ENCODE assay signal across 8 cellular contexts in genomic region chr2:241315879-241316700, GRCh38. TPM values are rescaled to one million over a fixed set of nuclear protein-coding genes. Genes with fewer than 3 reads are reported as not detected.
A peak's percentile ranks its signal among the peaks of the same experiment; 100 is the strongest.
DNase-seq lines count a peak whose midpoint lies in the region; ATAC-seq and TF ChIP-seq lines count a peak whose summit lies in the region.

SEPTIN2 (plus strand) TSS chr2:241315925; CDS start chr2:241324233, 8,308 bp downstream.

- H2AFZ ChIP-seq in OCI-LY1 (ENCODE audit: low read length) = no peak within 1 kb of the TSS

- TF ChIP-seq CTCF in AG04449 (IDR thresholded peaks at IDR 0.05; ENCODE audit: insufficient read depth, low read length, missing control alignments) (no peak), OCI-LY1 (IDR thresholded peaks at IDR 0.05; ENCODE audit: low read length) (no peak), foreskin fibroblast (IDR thresholded peaks at IDR 0.05; ENCODE audit: low read depth, low read length) (no peak), omental fat pad (IDR thresholded peaks at IDR 0.05) (no peak), upper lobe of left lung (IDR thresholded peaks at IDR 0.05) (no peak)

- H3K9me3 ChIP-seq in OCI-LY1 (ENCODE audit: low read length) = no peaks in the 10 kb centered on the region
- H3K9me3 ChIP-seq in upper lobe of left lung = no peaks in the 10 kb centered on the region

- H3K79me2 ChIP-seq in OCI-LY1 (ENCODE audit: insufficient read depth, low read length) = peaks cover 53% of the 10 kb centered on the region

- H3K4me2 ChIP-seq in OCI-LY1 (ENCODE audit: low read length) = peak within 1 kb of the TSS; percentile 89

- H3K27me3 ChIP-seq in OCI-LY1 (ENCODE audit: insufficient read depth, low read length) = no peaks in the 10 kb centered on the region
- H3K27me3 ChIP-seq in upper lobe of left lung = no peaks in the 10 kb centered on the region

- H3K36me3 ChIP-seq in OCI-LY1 (ENCODE audit: insufficient read depth, low read length) = peaks cover 26% of the 10 kb centered on the region; the same call in 1 of the 2 replicates
- peaks cover 0 to 5% (median 0%) of the 10 kb centered on the region in 4 donors for H3K36me3 ChIP-seq in upper lobe of left lung

- peaks cover 64% of the 10 kb centered on the region for H3K4me1 ChIP-seq in OCI-LY1 (ENCODE audit: insufficient read depth, low read length, severe bottlenecking)
- H3K4me1 ChIP-seq in upper lobe of left lung = peaks cover 53 to 64% (median 53%) of the 10 kb centered on the region in 4 donors

- no peaks in the 10 kb centered on the region for H3F3A ChIP-seq in OCI-LY1 (ENCODE audit: insufficient read depth, low read length)

- peak within 1 kb of the TSS; percentile 90 for H3K27ac ChIP-seq in OCI-LY1 (ENCODE audit: low read depth, low read length, poor library complexity, severe bottlenecking)
- peak within 1 kb of the TSS; percentile 99 to 100 (median 100) for H3K27ac ChIP-seq in upper lobe of left lung

- WGBS in upper lobe of left lung, 2 donors = 0% methylated on average over 8 to 35 of the region's 76 CpGs

- no peaks in the 10 kb centered on the region for H4K20me1 ChIP-seq in OCI-LY1 (ENCODE audit: insufficient read depth, low read length)

- no peaks in the 10 kb centered on the region for H3K27me3 Mint-ChIP-seq in activated T-helper 17 cell treated with anti-CD3 and anti-CD28 coated beads, Interleukin-2, amount 50 U/mL, for 72 hours

- H3K4me3 Mint-ChIP-seq in activated T-helper 17 cell treated with anti-CD3 and anti-CD28 coated beads, Interleukin-2, amount 50 U/mL, for 72 hours = peak within 1 kb of the TSS; percentile 94

- H3K27ac Mint-ChIP-seq in activated T-helper 17 cell treated with anti-CD3 and anti-CD28 coated beads, Interleukin-2, amount 50 U/mL, for 72 hours = peak within 1 kb of the TSS; percentile 100

- no peaks in the 10 kb centered on the region for H3K9me2 ChIP-seq in OCI-LY1 (ENCODE audit: low read depth, low read length)

- no peak for TF ChIP-seq EP300 in upper lobe of left lung (IDR thresholded peaks at IDR 0.05)

- POLR2A ChIA-PET in AG04449 (lab: Yijun Ruan, JAX) = interaction anchor here (1.0 to 1.5 kb wide), 5 partner anchors 15 to 91 kb away, joined by 3 to 6 read pairs (median 4); no protein-coding TSS in a partner anchor

- no peaks in the 10 kb centered on the region for H3K9me3 Mint-ChIP-seq in activated T-helper 17 cell treated with anti-CD3 and anti-CD28 coated beads, Interleukin-2, amount 50 U/mL, for 72 hours

- peaks cover 53% of the 10 kb centered on the region for H3K4me1 Mint-ChIP-seq in activated T-helper 17 cell treated with anti-CD3 and anti-CD28 coated beads, Interleukin-2, amount 50 U/mL, for 72 hours

- CTCF ChIA-PET in AG04449 (lab: Yijun Ruan, JAX) = interaction anchor here (1.0 to 3.8 kb wide), 9 partner anchors 8 to 75 kb away, joined by 3 to 23 read pairs (median 4); no protein-coding TSS in a partner anchor

- H3K36me3 Mint-ChIP-seq in activated T-helper 17 cell treated with anti-CD3 and anti-CD28 coated beads, Interleukin-2, amount 50 U/mL, for 72 hours (ENCODE audit: low read depth) = peaks cover 76% of the 10 kb centered on the region

- H3K4me3 ChIP-seq in AG04449 (ENCODE audit: low read depth, low read length) = peak within 1 kb of the TSS; percentile 96
- H3K4me3 ChIP-seq in OCI-LY1 (ENCODE audit: low read depth, low read length, poor library complexity, severe bottlenecking) = peak within 1 kb of the TSS; percentile 86
- H3K4me3 ChIP-seq in foreskin fibroblast (ENCODE audit: low read depth in 1 of 2, low read length in 2 of 2) = peak within 1 kb of the TSS; percentile 77 to 89
- H3K4me3 ChIP-seq in upper lobe of left lung = peak within 1 kb of the TSS; percentile 76 to 96 (median 88)

- TF ChIP-seq POLR2A in upper lobe of left lung (IDR thresholded peaks at IDR 0.05) = peak; percentile 51 to 81 (median 75)

- peak within 1 kb of the TSS; percentile 97 for H3K9ac ChIP-seq in OCI-LY1 (ENCODE audit: low read length)

- no peak for DNase-seq in AG04449 (ENCODE audit: low read depth, low spot score)
- peak in 1 of 2 donors; percentile 30 for DNase-seq in foreskin fibroblast
- peak; percentile 37 for DNase-seq in omental fat pad (ENCODE audit: low spot score)
- DNase-seq in upper lobe of left lung = peak in 1 of 2 donors; percentile 72

- peak; percentile 37 for ATAC-seq in GM18868 (IDR thresholded peaks at IDR 0.05; ENCODE audit: unreplicated experiment)
- peak; percentile 44 for ATAC-seq in HG03097 (IDR thresholded peaks at IDR 0.05; ENCODE audit: low FRiP score, unreplicated experiment)
- ATAC-seq in activated T-helper 17 cell treated with anti-CD3 and anti-CD28 coated beads, Interleukin-2, amount 50 U/mL, for 72 hours (replicated peaks) = peak; percentile 49
- ATAC-seq in omental fat pad (ENCODE audit: low FRiP score) = peak; percentile 64
- peak; percentile 73 to 82 for ATAC-seq in upper lobe of left lung (ENCODE audit: low FRiP score in 2 of 2)

RNA-seq across cellular contexts. Expression of gene SEPTIN2, which starts in this region (rescaled TPM):
- 100 to 1,000 TPM; 180 to 230 TPM for total RNA-seq in activated T-helper 17 cell treated with anti-CD3 and anti-CD28 coated beads, Interleukin-2, amount 50 U/mL, for 72 hours
- total RNA-seq in omental fat pad = 100 to 1,000 TPM; 295 to 372 (median 307) TPM
- total RNA-seq in upper lobe of left lung = 100 to 1,000 TPM; 213 to 322 (median 252) TPM
